ENCODE assay signal across 1 cellular context in genomic region chr10:6201511-6201975, GRCh38.
TF ChIP-seq lines count a peak whose summit lies in the region.

No MANE protein-coding gene starts in this region.

TF ChIP-seq in K562, 482 proteins besides CTCF, POLR2A, EP300 and RAD21 (continued from another document):
- no peak for TF ChIP-seq ZNF512 (tag; IDR thresholded peaks at IDR 0.05)
